ENCODE assay signal across 16 cellular contexts in genomic region chr5:128494516-128494915, GRCh38. TPM values are rescaled to one million over a fixed set of nuclear protein-coding genes. Genes with fewer than 3 reads are reported as not detected.
DNase-seq lines count a peak whose midpoint lies in the region; ATAC-seq and TF ChIP-seq lines count a peak whose summit lies in the region.
"Had no signal": no experiment of that assay in that cellular context is flagged by ENCODE, and none has a peak within 500 bp of the region (broad histone marks: within the 10 kb centered on the region; RNA-seq: fewer than 3 reads in every experiment).

No MANE protein-coding gene starts in this region.

- intact Hi-C loops in MCF 10A (cut with micrococcal nuclease), result loop anchor here (10.0 kb wide), 2 partner anchors 150 to 750 kb away; no protein-coding TSS in a partner anchor
- intact Hi-C loops in breast epithelium (cut with DNase I; ENCODE audit: low total_unique reads), result no loop called here

- no peaks in the 10 kb centered on the region for H3K27me3 ChIP-seq in breast epithelium
- H3K27me3 ChIP-seq: esophagus squamous epithelium had no signal

- H3K27me3 Mint-ChIP-seq in MCF 10A (ENCODE audit: insufficient read depth, unreplicated experiment), result no peaks in the 10 kb centered on the region
- H3K27me3 Mint-ChIP-seq in type B pancreatic cell, result no peaks in the 10 kb centered on the region

- CTCF ChIA-PET in MCF 10A (lab: Yijun Ruan, JAX), result interaction anchor here (0.5 to 2.0 kb wide), 6 partner anchors 119 to 283 kb away, joined by 3 to 6 read pairs (median 4); no protein-coding TSS in a partner anchor

- no peak overlapping the region for H3K4me3 ChIP-seq in breast epithelium
- H3K4me3 ChIP-seq in choroid plexus epithelial cell (ENCODE audit: low read depth, low read length), result no peak overlapping the region
- H3K4me3 ChIP-seq: A549, esophagus squamous epithelium had no signal

- ATAC-seq in GM18858 (IDR thresholded peaks at IDR 0.05; ENCODE audit: unreplicated experiment), result no peak

- TF ChIP-seq CTCF in MCF 10A (IDR thresholded peaks at IDR 0.05; ENCODE audit: unreplicated experiment) (no peak), breast epithelium (IDR thresholded peaks at IDR 0.05) (no peak), choroid plexus epithelial cell (conservative IDR thresholded peaks at IDR 0.05; ENCODE audit: low read depth, low read length) (peak; percentile 49), type B pancreatic cell (conservative IDR thresholded peaks at IDR 0.05) (peak; percentile 39)

- no peaks in the 10 kb centered on the region for H3K4me1 ChIP-seq in breast epithelium
- H3K4me1 ChIP-seq: A549, esophagus squamous epithelium, parathyroid adenoma had no signal

- H3K4me3 Mint-ChIP-seq in MCF 10A (ENCODE audit: unreplicated experiment) (no peak overlapping the region), type B pancreatic cell (no peak overlapping the region)
- H3K4me3 Mint-ChIP-seq: mesothelial cell of epicardium had no signal

- no peaks in the 10 kb centered on the region for H3K36me3 ChIP-seq in breast epithelium
- H3K36me3 ChIP-seq: esophagus squamous epithelium had no signal

- TF ChIP-seq POLR2A in breast epithelium (IDR thresholded peaks at IDR 0.05), result no peak

- H3K9me3 ChIP-seq in breast epithelium, result no peaks in the 10 kb centered on the region
- H3K9me3 ChIP-seq: A549, esophagus squamous epithelium had no signal

- POLR2A ChIA-PET in MCF 10A (lab: Yijun Ruan, JAX), result interaction anchor here (0.8 to 0.9 kb wide), 2 partner anchors 12 to 52 kb away, joined by 3 to 4 read pairs; no protein-coding TSS in a partner anchor

- peak; percentile 32 for DNase-seq in MCF 10A (ENCODE audit: unreplicated experiment)
- no peak for DNase-seq in breast epithelium (ENCODE audit: low spot score in 2 of 2)
- DNase-seq in NCI-H69 (lab: John Stamatoyannopoulos, UW), result peak; percentile 16
- DNase-seq in choroid plexus epithelial cell (ENCODE audit: low read depth), result peak; percentile 30
- no peak for DNase-seq in type B pancreatic cell (ENCODE audit: extremely low spot score, unreplicated experiment)
- no peak for DNase-seq in cortex of kidney (lab: John Stamatoyannopoulos, UW)
- no peak for DNase-seq in NCI-H226
- DNase-seq: activated CD8-positive, alpha-beta memory T cell treated with anti-CD3 and anti-CD28 coated beads for 24 hours; activated naive CD4-positive, alpha-beta T cell; DMS79 treated with DMSO at 0.1 percent for 48 hours; esophagus squamous epithelium; NCI-H446 treated with DMSO at 0.1 percent for 48 hours had no signal

- H3K4me1 Mint-ChIP-seq in MCF 10A (ENCODE audit: insufficient read depth, unreplicated experiment), result no peaks in the 10 kb centered on the region
- H3K4me1 Mint-ChIP-seq in type B pancreatic cell (ENCODE audit: unreplicated experiment), result no peaks in the 10 kb centered on the region

- H3K9me3 Mint-ChIP-seq in MCF 10A (ENCODE audit: unreplicated experiment) (no peaks in the 10 kb centered on the region), type B pancreatic cell (peaks cover 5% of the 10 kb centered on the region)

- no peak overlapping the region for H3K27ac Mint-ChIP-seq in MCF 10A (ENCODE audit: low read depth, unreplicated experiment)
- no peak overlapping the region for H3K27ac Mint-ChIP-seq in type B pancreatic cell
- H3K27ac Mint-ChIP-seq: mesothelial cell of epicardium had no signal

- H3K36me3 Mint-ChIP-seq in MCF 10A (ENCODE audit: insufficient read depth, unreplicated experiment) (peaks cover 7% of the 10 kb centered on the region), type B pancreatic cell (peaks cover 22% of the 10 kb centered on the region)

- H3K27ac ChIP-seq in breast epithelium, result no peak overlapping the region
- H3K27ac ChIP-seq: A549, esophagus squamous epithelium, parathyroid adenoma had no signal

- BruUV-seq in MCF 10A (replicated peaks; lab: Mats Ljungman, UMichigan), result no TSS peak

RNA-seq across cellular contexts. Expression of gene FBN2, which starts 43.5 kb away (rescaled TPM):
- total RNA-seq in MCF 10A (2022) (193 and 236 TPM in 2 replicates), breast epithelium (1 to 10 TPM in 2 of 3 donors, under 1 TPM in 1; 0.88 to 7.5 (median 1.8) TPM), type B pancreatic cell (ENCODE audit: low replicate concordance) (62.5 and 186 TPM in 2 replicates)

Comparison
In these comparisons a context has a peak if more than half of its experiments do, and no peak if none do; other contexts are left out.
1. DNase-seq: peak in MCF 10A (single experiment), NCI-H69 (single experiment) and choroid plexus epithelial cell (single experiment); none in breast epithelium (0 of 2), type B pancreatic cell (single experiment), cortex of kidney (single experiment) and NCI-H226 (single experiment).
2. CTCF ChIP-seq: peak in choroid plexus epithelial cell (single experiment) and type B pancreatic cell (single experiment); none in MCF 10A (single experiment) and breast epithelium (0 of 3).